ENCODE assay signal across 11 cellular contexts in genomic region chrX:74449322-74449936, GRCh38. TPM values are rescaled to one million over a fixed set of nuclear protein-coding genes. Genes with fewer than 3 reads are reported as not detected.
A peak's percentile ranks its signal among the peaks of the same experiment; 100 is the strongest.
DNase-seq lines count a peak whose midpoint lies in the region; ATAC-seq and TF ChIP-seq lines count a peak whose summit lies in the region.
"Had no signal": no experiment of that assay in that cellular context is flagged by ENCODE, and none has a peak within 500 bp of the region (broad histone marks: within the 10 kb centered on the region; RNA-seq: fewer than 3 reads in every experiment).

No MANE protein-coding gene starts in this region.

- peaks cover 13% of the 10 kb centered on the region for H3K27me3 Mint-ChIP-seq in activated T-cell treated with anti-CD3 and anti-CD28 coated beads, Interleukin-2, amount 50 U/mL, for 72 hours (ENCODE audit: low read depth)
- peaks cover 3 to 14% (median 3%) of the 10 kb centered on the region in 3 donors for H3K27me3 Mint-ChIP-seq in CD14-positive monocyte (ENCODE audit: low read depth in 3 of 3)

- no peak overlapping the region for H3K4me3 Mint-ChIP-seq in activated T-cell treated with anti-CD3 and anti-CD28 coated beads, Interleukin-2, amount 50 U/mL, for 72 hours
- no peak overlapping the region for H3K4me3 Mint-ChIP-seq in CD14-positive monocyte

- H3K9me3 Mint-ChIP-seq in activated T-cell treated with anti-CD3 and anti-CD28 coated beads, Interleukin-2, amount 50 U/mL, for 72 hours, result no peaks in the 10 kb centered on the region
- H3K9me3 Mint-ChIP-seq in CD14-positive monocyte, result peaks cover 0 to 3% (median 0%) of the 10 kb centered on the region in 7 donors

- H3F3A ChIP-seq in neural cell (ENCODE audit: insufficient read depth, low read length, poor library complexity, severe bottlenecking), result no peaks in the 10 kb centered on the region

- no peaks in the 10 kb centered on the region for H3K4me1 ChIP-seq in ovary (ENCODE audit: insufficient read depth)
- H3K4me1 ChIP-seq: pancreas had no signal

- peaks cover 36% of the 10 kb centered on the region for H3K4me1 Mint-ChIP-seq in activated T-cell treated with anti-CD3 and anti-CD28 coated beads, Interleukin-2, amount 50 U/mL, for 72 hours (ENCODE audit: low read depth)
- peaks cover 15% of the 10 kb centered on the region for H3K4me1 Mint-ChIP-seq in CD14-positive monocyte

- H4K20me1 ChIP-seq in neural cell (ENCODE audit: insufficient read depth), result no peaks in the 10 kb centered on the region

- TF ChIP-seq POLR2A in ovary (IDR thresholded peaks at IDR 0.05), result no peak

- H3K4me2 ChIP-seq in neural cell (ENCODE audit: low read length), result no peak overlapping the region

- H3K27me3 ChIP-seq in neural cell (ENCODE audit: insufficient read depth, low read depth, low read length), result no peaks in the 10 kb centered on the region
- H3K27me3 ChIP-seq in ovary, result no peaks in the 10 kb centered on the region

- no peak for TF ChIP-seq RAD21 in neural cell (conservative IDR thresholded peaks at IDR 0.05)

- H3K27ac ChIP-seq in neural cell (ENCODE audit: low read length) (peak overlapping the region; percentile 69), ovary (no peak overlapping the region)
- H3K27ac ChIP-seq: pancreas, VCaP had no signal

- whole genome bisulfite sequencing in ovary, 3 donors, result 79 to 81% (median 79%) methylated on average over 2 of the region's 2 CpGs

- no peak overlapping the region for H2AFZ ChIP-seq in neural cell (ENCODE audit: low read depth, low read length)

- no peaks in the 10 kb centered on the region for H3K36me3 Mint-ChIP-seq in activated T-cell treated with anti-CD3 and anti-CD28 coated beads, Interleukin-2, amount 50 U/mL, for 72 hours (ENCODE audit: insufficient read depth in 2 of 2)
- H3K36me3 Mint-ChIP-seq in CD14-positive monocyte, result no peaks in the 10 kb centered on the region

- no peaks in the 10 kb centered on the region for H3K79me2 ChIP-seq in neural cell (replicated peaks; ENCODE audit: insufficient read depth, low read length)

- no peak overlapping the region for H3K9ac ChIP-seq in neural cell (ENCODE audit: low read length)

- H3K36me3 ChIP-seq in neural cell (ENCODE audit: insufficient read depth, low read length) (no peaks in the 10 kb centered on the region), ovary (no peaks in the 10 kb centered on the region)
- H3K36me3 ChIP-seq: pancreas had no signal

- DNase-seq in DMS79 treated with DMSO at 0.1 percent for 48 hours (lab: John Stamatoyannopoulos, UW) (peak; percentile 32), M059J (ENCODE audit: low read depth) (peak; percentile 90), ovary (no peak), GM13977 (ENCODE audit: low spot score) (no peak), CD14-positive monocyte (ENCODE audit: low spot score) (no peak)
- DNase-seq in activated T-cell treated with anti-CD3 and anti-CD28 coated beads, Interleukin-2, amount 50 U/mL, for 72 hours, result peak; percentile 12 to 19
- DNase-seq: NCI-H345 had no signal

- H3K9me2 ChIP-seq in neural cell (ENCODE audit: insufficient read depth, low read length), result no peaks in the 10 kb centered on the region

- no peak overlapping the region for H3K27ac Mint-ChIP-seq in activated T-cell treated with anti-CD3 and anti-CD28 coated beads, Interleukin-2, amount 50 U/mL, for 72 hours
- H3K27ac Mint-ChIP-seq in CD14-positive monocyte, result no peak overlapping the region

- no peak for ATAC-seq in activated T-cell treated with anti-CD3 and anti-CD28 coated beads, Interleukin-2, amount 50 U/mL, for 72 hours (replicated peaks in 1 of 2)
- ATAC-seq in HG03521 (IDR thresholded peaks at IDR 0.05; ENCODE audit: unreplicated experiment), result no peak

- intact Hi-C loops in ovary (cut with DNase I) (no loop called here), CD14-positive monocyte (cut with micrococcal nuclease) (no loop called here)

- in situ Hi-C loops in GM13977 (cut with MboI; ENCODE audit: low pct_unique_long_range_greater_than_20kb, low sequenced_read_pairs, unreplicated experiment), result no loop called here

- no peaks in the 10 kb centered on the region for H3K9me3 ChIP-seq in neural cell (ENCODE audit: low read length)
- no peaks in the 10 kb centered on the region for H3K9me3 ChIP-seq in ovary
- H3K9me3 ChIP-seq: pancreas had no signal

- no peak for TF ChIP-seq CTCF in neural cell (IDR thresholded peaks at IDR 0.05; ENCODE audit: poor library complexity, severe bottlenecking)
- TF ChIP-seq CTCF in ovary (IDR thresholded peaks at IDR 0.05), result no peak
- TF ChIP-seq CTCF in GM13977 (IDR thresholded peaks at IDR 0.05; ENCODE audit: extremely low read depth, insufficient read depth, missing control alignments), result no peak
- TF ChIP-seq CTCF in CD14-positive monocyte (IDR thresholded peaks at IDR 0.05), result no peak

- no peak for TF ChIP-seq EP300 in neural cell (conservative IDR thresholded peaks at IDR 0.05; ENCODE audit: poor library complexity, severe bottlenecking)
- TF ChIP-seq EP300 in ovary (IDR thresholded peaks at IDR 0.05), result no peak

- peak overlapping the region; percentile 37 for H3K4me3 ChIP-seq in neural cell (ENCODE audit: low read length)
- no peak overlapping the region for H3K4me3 ChIP-seq in ovary
- H3K4me3 ChIP-seq: pancreas had no signal

TF ChIP-seq in neural cell, 6 proteins besides CTCF, POLR2A, EP300 and RAD21:
- TF ChIP-seq MXI1 (conservative IDR thresholded peaks at IDR 0.05; ENCODE audit: poor library complexity, severe bottlenecking) (no peak), TAF1 (IDR thresholded peaks at IDR 0.05; ENCODE audit: low read depth) (no peak), POLR2AphosphoS5 (IDR thresholded peaks at IDR 0.05) (no peak), REST (IDR thresholded peaks at IDR 0.05; ENCODE audit: borderline replicate concordance) (no peak), SMC3 (conservative IDR thresholded peaks at IDR 0.05; ENCODE audit: poor library complexity) (no peak), EZH2 (IDR thresholded peaks at IDR 0.05; ENCODE audit: borderline replicate concordance, insufficient read depth, low read length, poor library complexity, severe bottlenecking) (no peak)
TF ChIP-seq in neural cell: peak in this region for 0.

RNA-seq across cellular contexts. Expression of gene SLC16A2, which starts 28.1 kb away (rescaled TPM):
- total RNA-seq in M059J (2014; rRNA removed; shearing (Covaris generic)), result 56.5 and 78.7 TPM in 2 replicates
- total RNA-seq in activated T-cell treated with anti-CD3 and anti-CD28 coated beads, Interleukin-2, amount 50 U/mL, for 72 hours, result under 1 TPM; 0.30 to 0.36 TPM
- polyA plus RNA-seq in neural cell (14.5 and 17.4 TPM in 2 replicates), ovary (10 to 100 TPM; 16.3 to 37.1 TPM), CD14-positive monocyte (not detected)
- 31.3 and 32.6 TPM in 2 replicates for polyA minus RNA-seq in neural cell
- total RNA-seq in ovary, result 10 to 100 TPM in 5 of 7 donors, 1 to 10 TPM in 2; 8.1 to 41.4 (median 24.1) TPM

Comparison
In these comparisons a context has a peak if more than half of its experiments do, and no peak if none do; other contexts are left out.
1. DNase-seq: peak in DMS79 treated with DMSO at 0.1 percent for 48 hours (single experiment), M059J (single experiment) and activated T-cell treated with anti-CD3 and anti-CD28 coated beads, Interleukin-2, amount 50 U/mL, for 72 hours (2 of 2); none in ovary (0 of 5), GM13977 (single experiment) and CD14-positive monocyte (single experiment).
2. RNA of gene SLC16A2, which starts 28.1 kb away (total RNA-seq): 56.5 to 78.7 TPM in M059J and 8.1 to 41.4 TPM in ovary; 0.30 to 0.36 TPM in activated T-cell treated with anti-CD3 and anti-CD28 coated beads, Interleukin-2, amount 50 U/mL, for 72 hours; every median in the first group is over 4 times any median in the second.